In the genomic region with DNA sequence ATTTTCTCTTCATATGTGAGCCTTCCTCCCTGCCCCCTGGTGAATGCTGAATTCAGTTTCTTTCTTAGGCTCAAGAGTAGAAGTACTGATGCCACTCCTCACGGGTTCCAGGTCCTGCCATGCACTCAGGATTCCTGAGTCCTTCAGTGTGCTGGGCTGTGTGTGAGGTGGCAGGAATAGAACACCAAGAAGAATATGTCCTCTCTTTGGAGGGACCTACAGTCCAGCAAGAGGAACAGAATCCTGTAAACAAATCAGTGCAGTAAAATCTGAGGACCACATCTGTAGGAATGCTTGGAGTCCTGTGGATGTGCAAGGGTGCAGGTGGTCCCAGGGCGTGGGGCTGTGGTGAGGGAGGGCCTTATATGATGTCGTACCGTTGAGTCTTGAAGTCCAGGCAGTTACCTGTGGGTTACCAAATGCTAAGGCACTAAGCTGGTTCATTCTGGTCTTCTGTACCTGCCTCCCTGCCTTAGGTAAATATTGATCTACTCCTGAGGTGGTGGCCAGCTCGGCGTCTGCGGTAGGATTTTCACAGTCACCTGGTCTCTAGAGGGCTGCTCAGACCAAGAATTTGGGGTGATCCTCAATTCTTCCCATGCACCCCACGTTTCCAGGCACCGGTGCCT, we compare ENCODE assay signal across 17 cellular contexts. TPM values are rescaled to one million over a fixed set of nuclear protein-coding genes. Genes with fewer than 3 reads are reported as not detected.
DNase-seq lines count a peak whose midpoint lies in the region; ATAC-seq, FAIRE-seq and TF ChIP-seq lines count a peak whose summit lies in the region.
"Had no signal": no experiment of that assay in that cellular context is flagged by ENCODE, and none has a peak within 500 bp of the region (broad histone marks: within the 10 kb centered on the region; RNA-seq: fewer than 3 reads in every experiment).

No MANE protein-coding gene starts in this region.

- 29% methylated on average over 9 of the region's 9 CpGs for WGBS in pancreas, 2 donors

- no peaks in the 10 kb centered on the region for H3K36me3 ChIP-seq in left ventricle myocardium inferior
- H3K36me3 ChIP-seq in endothelial cell of umbilical vein (ENCODE audit: control insufficient read depth in 2 of 2, extremely low read depth in 1 of 2, insufficient read depth in 2 of 2, low read length in 2 of 2) = no peaks in the 10 kb centered on the region
- H3K36me3 ChIP-seq in pancreas = no peaks in the 10 kb centered on the region
- H3K36me3 ChIP-seq: neural progenitor cell had no signal

- no peak overlapping the region for H3K4me3 Mint-ChIP-seq in activated CD8-positive, alpha-beta memory T cell treated with anti-CD3 and anti-CD28 coated beads, Interleukin-2, amount 10 ng/mL, durations not matched to agents 7 days and 5 days
- H3K4me3 Mint-ChIP-seq: activated CD8-positive, alpha-beta T cell treated with anti-CD3 and anti-CD28 coated beads, Interleukin-2, amount 10 ng/mL, durations not matched to agents 7 days and 5 days; activated naive CD8-positive, alpha-beta T cell treated with anti-CD3 and anti-CD28 coated beads, Interleukin-2, amount 10 ng/mL, durations not matched to agents 7 days and 5 days; B cell; neural progenitor cell; stimulated activated naive CD8-positive, alpha-beta T cell treated with anti-CD3 and anti-CD28 coated beads, Interleukin-15, amount 100 ng/mL, for 72 hours had no signal

- H3K36me3 Mint-ChIP-seq in activated CD8-positive, alpha-beta memory T cell treated with anti-CD3 and anti-CD28 coated beads, Interleukin-2, amount 10 ng/mL, durations not matched to agents 7 days and 5 days = no peaks in the 10 kb centered on the region
- H3K36me3 Mint-ChIP-seq: activated naive CD8-positive, alpha-beta T cell treated with anti-CD3 and anti-CD28 coated beads, Interleukin-2, amount 10 ng/mL, durations not matched to agents 7 days and 5 days had no signal

- H3K9ac ChIP-seq in endothelial cell of umbilical vein (replicated peaks; ENCODE audit: extremely low read depth, insufficient read depth, low read length) = no peak overlapping the region
- H3K9ac ChIP-seq: neural progenitor cell had no signal

- H3K4me2 ChIP-seq in endothelial cell of umbilical vein (ENCODE audit: insufficient read depth, low read length) = no peak overlapping the region
- H3K4me2 ChIP-seq: neural progenitor cell had no signal

- H3K27ac ChIP-seq in left ventricle myocardium inferior (replicated peaks) = peak overlapping the region; percentile 92
- H3K27ac ChIP-seq in endothelial cell of umbilical vein (ENCODE audit: insufficient read depth, low read depth, low read length) = peak overlapping the region; percentile 21
- peak overlapping the region; percentile 1 to 63 (median 45) for H3K27ac ChIP-seq in pancreas
- H3K27ac ChIP-seq: neural progenitor cell had no signal

- no TSS peak for BruUV-seq in endothelial cell of umbilical vein (replicated peaks; lab: Mats Ljungman, UMichigan)

- intact Hi-C loops in left ventricle myocardium inferior (cut with micrococcal nuclease) = no loop called here
- intact Hi-C loops in left ventricle myocardium superior (cut with micrococcal nuclease) = no loop called here
- intact Hi-C loops in endothelial cell of umbilical vein (cut with micrococcal nuclease) = no loop called here
- intact Hi-C loops in pancreas (cut with DNase I) = no loop called here

- H3K4me1 Mint-ChIP-seq in activated CD8-positive, alpha-beta memory T cell treated with anti-CD3 and anti-CD28 coated beads, Interleukin-2, amount 10 ng/mL, durations not matched to agents 7 days and 5 days = peaks cover 3% of the 10 kb centered on the region
- H3K4me1 Mint-ChIP-seq: stimulated activated naive CD8-positive, alpha-beta T cell treated with anti-CD3 and anti-CD28 coated beads, Interleukin-15, amount 100 ng/mL, for 72 hours had no signal

- CTCF ChIA-PET in endothelial cell of umbilical vein (lab: Charles Lee) = no interaction called here
- CTCF ChIA-PET in activated CD8-positive, alpha-beta memory T cell treated with anti-CD3 and anti-CD28 coated beads, Interleukin-2, amount 10 ng/mL, durations not matched to agents 7 days and 5 days (lab: Charles Lee) = no interaction called here

- H3K9me3 Mint-ChIP-seq in activated CD8-positive, alpha-beta memory T cell treated with anti-CD3 and anti-CD28 coated beads, Interleukin-2, amount 10 ng/mL, durations not matched to agents 7 days and 5 days (ENCODE audit: low read depth) = no peaks in the 10 kb centered on the region
- H3K9me3 Mint-ChIP-seq: activated naive CD8-positive, alpha-beta T cell treated with anti-CD3 and anti-CD28 coated beads, Interleukin-2, amount 10 ng/mL, durations not matched to agents 7 days and 5 days; neural progenitor cell; stimulated activated naive CD8-positive, alpha-beta T cell treated with anti-CD3 and anti-CD28 coated beads, Interleukin-15, amount 100 ng/mL, for 72 hours had no signal

- H3K27ac Mint-ChIP-seq in activated CD8-positive, alpha-beta memory T cell treated with anti-CD3 and anti-CD28 coated beads, Interleukin-2, amount 10 ng/mL, durations not matched to agents 7 days and 5 days = no peak overlapping the region
- H3K27ac Mint-ChIP-seq: activated CD8-positive, alpha-beta T cell treated with anti-CD3 and anti-CD28 coated beads, Interleukin-2, amount 10 ng/mL, durations not matched to agents 7 days and 5 days; activated naive CD8-positive, alpha-beta T cell treated with anti-CD3 and anti-CD28 coated beads, Interleukin-2, amount 10 ng/mL, durations not matched to agents 7 days and 5 days; B cell; neural progenitor cell had no signal

- ATAC-seq in left ventricle myocardium superior (no peak), pancreas (peak; percentile 78 to 91 (median 84))
- no peak for ATAC-seq in activated CD8-positive, alpha-beta memory T cell treated with anti-CD3 and anti-CD28 coated beads, Interleukin-2, amount 10 ng/mL, durations not matched to agents 7 days and 5 days
- ATAC-seq: activated CD8-positive, alpha-beta T cell treated with anti-CD3 and anti-CD28 coated beads, Interleukin-2, amount 10 ng/mL, durations not matched to agents 7 days and 5 days; stimulated activated naive CD8-positive, alpha-beta T cell treated with anti-CD3 and anti-CD28 coated beads, Interleukin-15, amount 100 ng/mL, for 72 hours had no signal

- H3K9me3 ChIP-seq in left ventricle myocardium inferior (replicated peaks) (no peaks in the 10 kb centered on the region), endothelial cell of umbilical vein (replicated peaks; ENCODE audit: control insufficient read depth, insufficient read depth, low read length) (no peaks in the 10 kb centered on the region), pancreas (no peaks in the 10 kb centered on the region)

- H3K4me1 ChIP-seq in left ventricle myocardium inferior (peaks cover 89% of the 10 kb centered on the region), endothelial cell of umbilical vein (ENCODE audit: control insufficient read depth, extremely low read depth, insufficient read depth, low read length) (peaks cover 45% of the 10 kb centered on the region), pancreas (peaks cover 20 to 39% (median 35%) of the 10 kb centered on the region in 3 donors)

- H3K4me3 ChIP-seq in left ventricle myocardium inferior (peak overlapping the region; percentile 16), endothelial cell of umbilical vein (replicated peaks in 1 of 3; ENCODE audit: insufficient read depth in 1 of 3, low read depth in 1 of 3, low read length in 3 of 3) (no peak overlapping the region), pancreas (no peak overlapping the region)
- H3K4me3 ChIP-seq: neural progenitor cell had no signal

- POLR2A ChIA-PET in endothelial cell of umbilical vein (lab: Charles Lee) = no interaction called here

- peaks cover 2% of the 10 kb centered on the region for H4K20me1 ChIP-seq in endothelial cell of umbilical vein (replicated peaks; ENCODE audit: control insufficient read depth, extremely low read depth, insufficient read depth, low read length)

- TF ChIP-seq CTCF in left ventricle myocardium inferior (IDR thresholded peaks at IDR 0.05; ENCODE audit: borderline replicate concordance) = no peak
- no peak for TF ChIP-seq CTCF in endothelial cell of umbilical vein (IDR thresholded peaks at IDR 0.05; ENCODE audit: extremely low read depth in 1 of 2, insufficient read depth in 1 of 2, low read depth in 1 of 2, low read length in 2 of 2)
- TF ChIP-seq CTCF in pancreas (IDR thresholded peaks at IDR 0.05) = no peak

- peaks cover 97% of the 10 kb centered on the region for H3K79me2 ChIP-seq in endothelial cell of umbilical vein (ENCODE audit: control insufficient read depth, insufficient read depth, low read length)

- FAIRE-seq in endothelial cell of umbilical vein (lab: Jason Lieb, UNC) (no peak), pancreas (lab: Jason Lieb, UNC) (no peak), GM12892 (lab: Jason Lieb, UNC) (no peak)
- FAIRE-seq: G401.6 had no signal

- H3K27me3 ChIP-seq in left ventricle myocardium inferior (ENCODE audit: low read depth) = no peaks in the 10 kb centered on the region
- H3K27me3 ChIP-seq in endothelial cell of umbilical vein (ENCODE audit: control insufficient read depth in 2 of 2, insufficient read depth in 2 of 2, low read length in 2 of 2) = no peaks in the 10 kb centered on the region
- H3K27me3 ChIP-seq in pancreas = no peaks in the 10 kb centered on the region

- peaks cover 47% of the 10 kb centered on the region for H3K27me3 Mint-ChIP-seq in activated CD8-positive, alpha-beta memory T cell treated with anti-CD3 and anti-CD28 coated beads, Interleukin-2, amount 10 ng/mL, durations not matched to agents 7 days and 5 days

- no peaks in the 10 kb centered on the region for H3K9me1 ChIP-seq in endothelial cell of umbilical vein (replicated peaks; ENCODE audit: control insufficient read depth, extremely low read depth, insufficient read depth, low read length)

- H2AFZ ChIP-seq in endothelial cell of umbilical vein (ENCODE audit: low read depth, low read length) = no peak overlapping the region
- H2AFZ ChIP-seq: neural progenitor cell had no signal

- dilution Hi-C loops in endothelial cell of umbilical vein (cut with MboI; ENCODE audit: extremely low pct_ligation_motif_present, low sequenced_read_pairs) = no loop called here

- DNase-seq in left ventricle myocardium inferior (no peak), left ventricle myocardium superior (no peak), endothelial cell of umbilical vein (ENCODE audit: low read depth, low spot score) (no peak), pancreas (peak in 3 of 6 donors; percentile 24 to 64 (median 35)), NCI-H2107 (lab: John Stamatoyannopoulos, UW) (no peak), activated gamma-delta T cell treated with Interleukin-2 at 50 U/mL for 16 hours (no peak), GM12892 (ENCODE audit: insufficient read length) (no peak)
- no peak for DNase-seq in activated CD8-positive, alpha-beta memory T cell treated with anti-CD3 and anti-CD28 coated beads, Interleukin-2, amount 10 ng/mL, durations not matched to agents 7 days and 5 days
- DNase-seq: activated CD8-positive, alpha-beta T cell treated with anti-CD3 and anti-CD28 coated beads, Interleukin-2, amount 10 ng/mL, durations not matched to agents 7 days and 5 days; activated naive CD8-positive, alpha-beta T cell treated with anti-CD3 and anti-CD28 coated beads, Interleukin-2, amount 10 ng/mL, durations not matched to agents 7 days and 5 days; effector memory CD4-positive, alpha-beta T cell; NCI-H1105 treated with DMSO at 0.1 percent for 48 hours; stimulated activated naive CD8-positive, alpha-beta T cell treated with anti-CD3 and anti-CD28 coated beads, Interleukin-15, amount 100 ng/mL, for 72 hours; T-helper 2 cell had no signal

- TF ChIP-seq POLR2A in endothelial cell of umbilical vein (IDR thresholded peaks at IDR 0.05; ENCODE audit: low read depth, low read length) = no peak
- TF ChIP-seq POLR2A in GM12892 (IDR thresholded peaks at IDR 0.05; ENCODE audit: low read depth, low read length) = no peak

RNA-seq across cellular contexts. Expression of gene ASAP2, which starts 5.5 kb away (rescaled TPM):
- total RNA-seq in left ventricle myocardium inferior (10.0 TPM), left ventricle myocardium superior (10.1 TPM), endothelial cell of umbilical vein (75.8 and 79.2 TPM in 2 replicates), pancreas (10 to 100 TPM in 3 of 6 donors, 1 to 10 TPM in 3; 6.5 to 17.7 (median 8.8) TPM)
- polyA plus RNA-seq in endothelial cell of umbilical vein (26.4 and 31.1 TPM in 2 replicates), pancreas (1 to 10 TPM; 5.8 to 6.6 TPM)
- polyA plus RNA-seq in endothelial cell of umbilical vein (2011; cell fraction: cytosol; rRNA removed) = 31.6 and 32.0 TPM in 2 replicates
- 85.8 and 94.0 TPM in 2 replicates for polyA plus RNA-seq in endothelial cell of umbilical vein (2011; cell fraction: nucleus; rRNA removed)
- polyA plus RNA-seq in endothelial cell of umbilical vein (2012) = 39.1 and 42.5 TPM in 2 replicates
- 66.1 and 67.7 TPM in 2 replicates for polyA minus RNA-seq in endothelial cell of umbilical vein
- polyA minus RNA-seq in endothelial cell of umbilical vein (2011; cell fraction: cytosol; rRNA and poly(A)+ RNA removed) = 7.3 TPM
- polyA minus RNA-seq in endothelial cell of umbilical vein (2011; cell fraction: nucleus; rRNA and poly(A)+ RNA removed) = 92.1 and 117 TPM in 2 replicates
- total RNA-seq in activated CD8-positive, alpha-beta memory T cell treated with anti-CD3 and anti-CD28 coated beads, Interleukin-2, amount 10 ng/mL, durations not matched to agents 7 days and 5 days = under 1 TPM; 0.33 to 0.44 TPM
- not detected for polyA plus RNA-seq in GM12892 (2012; ENCODE audit: missing spikeins)
- total RNA-seq: activated CD8-positive, alpha-beta T cell treated with anti-CD3 and anti-CD28 coated beads, Interleukin-2, amount 10 ng/mL, durations not matched to agents 7 days and 5 days; activated naive CD8-positive, alpha-beta T cell treated with anti-CD3 and anti-CD28 coated beads, Interleukin-2, amount 10 ng/mL, durations not matched to agents 7 days and 5 days; B cell had no signal

Comparison
In these comparisons a context has a peak if more than half of its experiments do, and no peak if none do; other contexts are left out.
1. H3K27ac ChIP-seq: peak in every context shown above with its lines; median percentile 92 in left ventricle myocardium inferior; 45 in pancreas; 21 in endothelial cell of umbilical vein.
2. ATAC-seq: peak in pancreas (4 of 4); none in left ventricle myocardium superior (single experiment) and activated CD8-positive, alpha-beta memory T cell treated with anti-CD3 and anti-CD28 coated beads, Interleukin-2, amount 10 ng/mL, durations not matched to agents 7 days and 5 days (single experiment).